1 cellular context compared by ENCODE assay signal in the genomic region with DNA sequence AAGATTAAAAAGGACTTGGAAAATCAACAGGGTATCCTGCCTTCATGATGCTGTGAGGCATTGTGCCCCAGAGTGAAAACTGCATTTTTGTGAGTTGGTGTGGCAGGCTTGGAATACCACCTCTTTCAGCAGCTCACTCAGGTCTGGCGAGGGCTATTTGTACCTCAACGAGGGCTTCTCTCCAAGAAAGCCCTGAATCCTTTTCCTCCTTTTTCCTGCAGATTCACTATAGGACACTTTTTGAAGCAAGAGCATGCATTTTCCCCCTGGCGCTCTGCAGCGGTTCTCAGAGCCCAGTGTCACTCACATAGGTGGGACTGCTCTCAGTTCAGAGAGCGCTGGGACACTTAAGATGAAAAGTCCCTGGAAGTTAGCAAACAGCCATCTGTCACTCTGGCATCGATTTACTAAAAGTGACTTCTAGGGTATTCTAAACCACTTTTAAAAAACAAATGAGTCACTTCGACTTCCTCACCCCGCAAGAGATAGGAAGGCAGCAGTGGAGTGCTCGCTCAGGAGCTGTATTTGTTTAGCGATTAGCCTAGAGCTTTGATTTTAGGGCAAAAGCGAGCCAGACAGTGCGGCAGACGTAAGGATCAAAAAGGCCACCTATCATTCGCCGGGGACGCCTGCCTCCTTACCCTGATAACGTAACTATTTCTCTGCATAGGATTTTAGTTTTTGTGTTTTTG.
TF ChIP-seq lines count a peak whose summit lies in the region.

No MANE protein-coding gene starts in this region.

TF ChIP-seq in HepG2, 621 proteins besides CTCF, POLR2A, EP300 and RAD21 (continued from another document and continues in another):
- TF ChIP-seq, protein P1, sequence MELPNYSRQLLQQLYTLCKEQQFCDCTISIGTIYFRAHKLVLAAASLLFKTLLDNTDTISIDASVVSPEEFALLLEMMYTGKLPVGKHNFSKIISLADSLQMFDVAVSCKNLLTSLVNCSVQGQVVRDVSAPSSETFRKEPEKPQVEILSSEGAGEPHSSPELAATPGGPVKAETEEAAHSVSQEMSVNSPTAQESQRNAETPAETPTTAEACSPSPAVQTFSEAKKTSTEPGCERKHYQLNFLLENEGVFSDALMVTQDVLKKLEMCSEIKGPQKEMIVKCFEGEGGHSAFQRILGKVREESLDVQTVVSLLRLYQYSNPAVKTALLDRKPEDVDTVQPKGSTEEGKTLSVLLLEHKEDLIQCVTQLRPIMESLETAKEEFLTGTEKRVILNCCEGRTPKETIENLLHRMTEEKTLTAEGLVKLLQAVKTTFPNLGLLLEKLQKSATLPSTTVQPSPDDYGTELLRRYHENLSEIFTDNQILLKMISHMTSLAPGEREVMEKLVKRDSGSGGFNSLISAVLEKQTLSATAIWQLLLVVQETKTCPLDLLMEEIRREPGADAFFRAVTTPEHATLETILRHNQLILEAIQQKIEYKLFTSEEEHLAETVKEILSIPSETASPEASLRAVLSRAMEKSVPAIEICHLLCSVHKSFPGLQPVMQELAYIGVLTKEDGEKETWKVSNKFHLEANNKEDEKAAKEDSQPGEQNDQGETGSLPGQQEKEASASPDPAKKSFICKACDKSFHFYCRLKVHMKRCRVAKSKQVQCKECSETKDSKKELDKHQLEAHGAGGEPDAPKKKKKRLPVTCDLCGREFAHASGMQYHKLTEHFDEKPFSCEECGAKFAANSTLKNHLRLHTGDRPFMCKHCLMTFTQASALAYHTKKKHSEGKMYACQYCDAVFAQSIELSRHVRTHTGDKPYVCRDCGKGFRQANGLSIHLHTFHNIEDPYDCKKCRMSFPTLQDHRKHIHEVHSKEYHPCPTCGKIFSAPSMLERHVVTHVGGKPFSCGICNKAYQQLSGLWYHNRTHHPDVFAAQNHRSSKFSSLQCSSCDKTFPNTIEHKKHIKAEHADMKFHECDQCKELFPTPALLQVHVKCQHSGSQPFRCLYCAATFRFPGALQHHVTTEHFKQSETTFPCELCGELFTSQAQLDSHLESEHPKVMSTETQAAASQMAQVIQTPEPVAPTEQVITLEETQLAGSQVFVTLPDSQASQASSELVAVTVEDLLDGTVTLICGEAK (IDR thresholded peaks at IDR 0.05), result no peak
- TF ChIP-seq, protein P1 (CRISPR knock-in tag; IDR thresholded peaks at IDR 0.05), result no peak; the same call in 1 of the 2 replicates
- 0 out of 2 replicates have a peak, but pooled peaks have one; percentile 21 for TF ChIP-seq MYC (CRISPR knock-in tag; IDR thresholded peaks at IDR 0.05; ENCODE audit: borderline replicate concordance)
- peak; percentile 57; the same call in 1 of the 2 replicates for TF ChIP-seq ARNTL (CRISPR knock-in tag; IDR thresholded peaks at IDR 0.05)
- no peak for TF ChIP-seq JARID2 (CRISPR knock-in tag; IDR thresholded peaks at IDR 0.05; ENCODE audit: insufficient replicate concordance)
- TF ChIP-seq ZFP82 (CRISPR knock-in tag; IDR thresholded peaks at IDR 0.05; ENCODE audit: borderline replicate concordance), result no peak
- TF ChIP-seq, protein P2, sequence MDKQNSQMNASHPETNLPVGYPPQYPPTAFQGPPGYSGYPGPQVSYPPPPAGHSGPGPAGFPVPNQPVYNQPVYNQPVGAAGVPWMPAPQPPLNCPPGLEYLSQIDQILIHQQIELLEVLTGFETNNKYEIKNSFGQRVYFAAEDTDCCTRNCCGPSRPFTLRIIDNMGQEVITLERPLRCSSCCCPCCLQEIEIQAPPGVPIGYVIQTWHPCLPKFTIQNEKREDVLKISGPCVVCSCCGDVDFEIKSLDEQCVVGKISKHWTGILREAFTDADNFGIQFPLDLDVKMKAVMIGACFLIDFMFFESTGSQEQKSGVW (CRISPR knock-in tag; IDR thresholded peaks at IDR 0.05; ENCODE audit: borderline replicate concordance), result no peak
- TF ChIP-seq ZNF431 (CRISPR knock-in tag; IDR thresholded peaks at IDR 0.05; ENCODE audit: borderline replicate concordance, low read depth), result peak; percentile 58; the same call in 1 of the 2 replicates
- TF ChIP-seq CBX1 (IDR thresholded peaks at IDR 0.05; ENCODE audit: low read depth), result no peak
- TF ChIP-seq, protein P3, sequence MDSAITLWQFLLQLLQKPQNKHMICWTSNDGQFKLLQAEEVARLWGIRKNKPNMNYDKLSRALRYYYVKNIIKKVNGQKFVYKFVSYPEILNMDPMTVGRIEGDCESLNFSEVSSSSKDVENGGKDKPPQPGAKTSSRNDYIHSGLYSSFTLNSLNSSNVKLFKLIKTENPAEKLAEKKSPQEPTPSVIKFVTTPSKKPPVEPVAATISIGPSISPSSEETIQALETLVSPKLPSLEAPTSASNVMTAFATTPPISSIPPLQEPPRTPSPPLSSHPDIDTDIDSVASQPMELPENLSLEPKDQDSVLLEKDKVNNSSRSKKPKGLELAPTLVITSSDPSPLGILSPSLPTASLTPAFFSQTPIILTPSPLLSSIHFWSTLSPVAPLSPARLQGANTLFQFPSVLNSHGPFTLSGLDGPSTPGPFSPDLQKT (CRISPR knock-in tag; IDR thresholded peaks at IDR 0.05; ENCODE audit: borderline replicate concordance), result no peak
- TF ChIP-seq ZNF558 (CRISPR knock-in tag; IDR thresholded peaks at IDR 0.05; ENCODE audit: borderline replicate concordance), result no peak
- TF ChIP-seq GZF1 (CRISPR knock-in tag; IDR thresholded peaks at IDR 0.05), result no peak
- TF ChIP-seq KDM3A (CRISPR knock-in tag; IDR thresholded peaks at IDR 0.05; ENCODE audit: low read depth), result peak; percentile 66; the same call in 1 of the 2 replicates
- TF ChIP-seq, protein P4, sequence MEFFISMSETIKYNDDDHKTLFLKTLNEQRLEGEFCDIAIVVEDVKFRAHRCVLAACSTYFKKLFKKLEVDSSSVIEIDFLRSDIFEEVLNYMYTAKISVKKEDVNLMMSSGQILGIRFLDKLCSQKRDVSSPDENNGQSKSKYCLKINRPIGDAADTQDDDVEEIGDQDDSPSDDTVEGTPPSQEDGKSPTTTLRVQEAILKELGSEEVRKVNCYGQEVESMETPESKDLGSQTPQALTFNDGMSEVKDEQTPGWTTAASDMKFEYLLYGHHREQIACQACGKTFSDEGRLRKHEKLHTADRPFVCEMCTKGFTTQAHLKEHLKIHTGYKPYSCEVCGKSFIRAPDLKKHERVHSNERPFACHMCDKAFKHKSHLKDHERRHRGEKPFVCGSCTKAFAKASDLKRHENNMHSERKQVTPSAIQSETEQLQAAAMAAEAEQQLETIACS (CRISPR knock-in tag; IDR thresholded peaks at IDR 0.05), result no peak
- TF ChIP-seq, protein P5, sequence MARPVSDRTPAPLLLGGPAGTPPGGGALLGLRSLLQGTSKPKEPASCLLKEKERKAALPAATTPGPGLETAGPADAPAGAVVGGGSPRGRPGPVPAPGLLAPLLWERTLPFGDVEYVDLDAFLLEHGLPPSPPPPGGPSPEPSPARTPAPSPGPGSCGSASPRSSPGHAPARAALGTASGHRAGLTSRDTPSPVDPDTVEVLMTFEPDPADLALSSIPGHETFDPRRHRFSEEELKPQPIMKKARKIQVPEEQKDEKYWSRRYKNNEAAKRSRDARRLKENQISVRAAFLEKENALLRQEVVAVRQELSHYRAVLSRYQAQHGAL (CRISPR knock-in tag; IDR thresholded peaks at IDR 0.05; ENCODE audit: not compliant biosample characterization), result no peak
- peak; percentile 64 for TF ChIP-seq HNF4A (CRISPR knock-in tag; IDR thresholded peaks at IDR 0.05)
- no peak for TF ChIP-seq RFX3 (CRISPR knock-in tag; IDR thresholded peaks at IDR 0.05)
- no peak for TF ChIP-seq ZNF460 (CRISPR knock-in tag; IDR thresholded peaks at IDR 0.05; ENCODE audit: borderline replicate concordance)
- no peak for TF ChIP-seq KLF13 (CRISPR knock-in tag; IDR thresholded peaks at IDR 0.05)
- peak; percentile 88 for TF ChIP-seq SOX5 (CRISPR knock-in tag; IDR thresholded peaks at IDR 0.05; ENCODE audit: borderline replicate concordance)
- no peak for TF ChIP-seq ZNF333 (CRISPR knock-in tag; IDR thresholded peaks at IDR 0.05; ENCODE audit: borderline replicate concordance)
- TF ChIP-seq PHF8 (CRISPR knock-in tag; IDR thresholded peaks at IDR 0.05), result no peak
- no peak for TF ChIP-seq NRL (CRISPR knock-in tag; IDR thresholded peaks at IDR 0.05; ENCODE audit: borderline replicate concordance)
- no peak for TF ChIP-seq ZNF7 (CRISPR knock-in tag; IDR thresholded peaks at IDR 0.05)
- TF ChIP-seq, protein P6, sequence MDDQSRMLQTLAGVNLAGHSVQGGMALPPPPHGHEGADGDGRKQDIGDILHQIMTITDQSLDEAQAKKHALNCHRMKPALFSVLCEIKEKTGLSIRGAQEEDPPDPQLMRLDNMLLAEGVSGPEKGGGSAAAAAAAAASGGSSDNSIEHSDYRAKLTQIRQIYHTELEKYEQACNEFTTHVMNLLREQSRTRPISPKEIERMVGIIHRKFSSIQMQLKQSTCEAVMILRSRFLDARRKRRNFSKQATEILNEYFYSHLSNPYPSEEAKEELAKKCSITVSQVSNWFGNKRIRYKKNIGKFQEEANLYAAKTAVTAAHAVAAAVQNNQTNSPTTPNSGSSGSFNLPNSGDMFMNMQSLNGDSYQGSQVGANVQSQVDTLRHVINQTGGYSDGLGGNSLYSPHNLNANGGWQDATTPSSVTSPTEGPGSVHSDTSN (CRISPR knock-in tag; IDR thresholded peaks at IDR 0.05; ENCODE audit: borderline replicate concordance), result no peak
- TF ChIP-seq ZMYM2 (CRISPR knock-in tag; IDR thresholded peaks at IDR 0.05), result no peak
- TF ChIP-seq, protein P7, sequence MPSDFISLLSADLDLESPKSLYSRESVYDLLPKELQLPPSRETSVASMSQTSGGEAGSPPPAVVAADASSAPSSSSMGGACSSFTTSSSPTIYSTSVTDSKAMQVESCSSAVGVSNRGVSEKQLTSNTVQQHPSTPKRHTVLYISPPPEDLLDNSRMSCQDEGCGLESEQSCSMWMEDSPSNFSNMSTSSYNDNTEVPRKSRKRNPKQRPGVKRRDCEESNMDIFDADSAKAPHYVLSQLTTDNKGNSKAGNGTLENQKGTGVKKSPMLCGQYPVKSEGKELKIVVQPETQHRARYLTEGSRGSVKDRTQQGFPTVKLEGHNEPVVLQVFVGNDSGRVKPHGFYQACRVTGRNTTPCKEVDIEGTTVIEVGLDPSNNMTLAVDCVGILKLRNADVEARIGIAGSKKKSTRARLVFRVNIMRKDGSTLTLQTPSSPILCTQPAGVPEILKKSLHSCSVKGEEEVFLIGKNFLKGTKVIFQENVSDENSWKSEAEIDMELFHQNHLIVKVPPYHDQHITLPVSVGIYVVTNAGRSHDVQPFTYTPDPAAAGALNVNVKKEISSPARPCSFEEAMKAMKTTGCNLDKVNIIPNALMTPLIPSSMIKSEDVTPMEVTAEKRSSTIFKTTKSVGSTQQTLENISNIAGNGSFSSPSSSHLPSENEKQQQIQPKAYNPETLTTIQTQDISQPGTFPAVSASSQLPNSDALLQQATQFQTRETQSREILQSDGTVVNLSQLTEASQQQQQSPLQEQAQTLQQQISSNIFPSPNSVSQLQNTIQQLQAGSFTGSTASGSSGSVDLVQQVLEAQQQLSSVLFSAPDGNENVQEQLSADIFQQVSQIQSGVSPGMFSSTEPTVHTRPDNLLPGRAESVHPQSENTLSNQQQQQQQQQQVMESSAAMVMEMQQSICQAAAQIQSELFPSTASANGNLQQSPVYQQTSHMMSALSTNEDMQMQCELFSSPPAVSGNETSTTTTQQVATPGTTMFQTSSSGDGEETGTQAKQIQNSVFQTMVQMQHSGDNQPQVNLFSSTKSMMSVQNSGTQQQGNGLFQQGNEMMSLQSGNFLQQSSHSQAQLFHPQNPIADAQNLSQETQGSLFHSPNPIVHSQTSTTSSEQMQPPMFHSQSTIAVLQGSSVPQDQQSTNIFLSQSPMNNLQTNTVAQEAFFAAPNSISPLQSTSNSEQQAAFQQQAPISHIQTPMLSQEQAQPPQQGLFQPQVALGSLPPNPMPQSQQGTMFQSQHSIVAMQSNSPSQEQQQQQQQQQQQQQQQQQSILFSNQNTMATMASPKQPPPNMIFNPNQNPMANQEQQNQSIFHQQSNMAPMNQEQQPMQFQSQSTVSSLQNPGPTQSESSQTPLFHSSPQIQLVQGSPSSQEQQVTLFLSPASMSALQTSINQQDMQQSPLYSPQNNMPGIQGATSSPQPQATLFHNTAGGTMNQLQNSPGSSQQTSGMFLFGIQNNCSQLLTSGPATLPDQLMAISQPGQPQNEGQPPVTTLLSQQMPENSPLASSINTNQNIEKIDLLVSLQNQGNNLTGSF (CRISPR knock-in tag; IDR thresholded peaks at IDR 0.05), result no peak
- peak; percentile 96; the same call in 1 of the 2 replicates for TF ChIP-seq GATA4 (IDR thresholded peaks at IDR 0.05; ENCODE audit: borderline replicate concordance, low read depth)
- TF ChIP-seq ZNF264 (CRISPR knock-in tag; IDR thresholded peaks at IDR 0.05), result no peak; the same call in 1 of the 2 replicates
- TF ChIP-seq HOXA7 (CRISPR knock-in tag; IDR thresholded peaks at IDR 0.05), result no peak
- TF ChIP-seq ZNF484 (CRISPR knock-in tag; IDR thresholded peaks at IDR 0.05; ENCODE audit: borderline replicate concordance, low read depth), result no peak
- no peak for TF ChIP-seq ZNF20 (CRISPR knock-in tag; IDR thresholded peaks at IDR 0.05)
- TF ChIP-seq SAFB2 (CRISPR knock-in tag; IDR thresholded peaks at IDR 0.05; ENCODE audit: borderline replicate concordance, low read depth), result no peak
- TF ChIP-seq RARA (CRISPR knock-in tag; IDR thresholded peaks at IDR 0.05), result peak; percentile 95
- TF ChIP-seq, protein P8, sequence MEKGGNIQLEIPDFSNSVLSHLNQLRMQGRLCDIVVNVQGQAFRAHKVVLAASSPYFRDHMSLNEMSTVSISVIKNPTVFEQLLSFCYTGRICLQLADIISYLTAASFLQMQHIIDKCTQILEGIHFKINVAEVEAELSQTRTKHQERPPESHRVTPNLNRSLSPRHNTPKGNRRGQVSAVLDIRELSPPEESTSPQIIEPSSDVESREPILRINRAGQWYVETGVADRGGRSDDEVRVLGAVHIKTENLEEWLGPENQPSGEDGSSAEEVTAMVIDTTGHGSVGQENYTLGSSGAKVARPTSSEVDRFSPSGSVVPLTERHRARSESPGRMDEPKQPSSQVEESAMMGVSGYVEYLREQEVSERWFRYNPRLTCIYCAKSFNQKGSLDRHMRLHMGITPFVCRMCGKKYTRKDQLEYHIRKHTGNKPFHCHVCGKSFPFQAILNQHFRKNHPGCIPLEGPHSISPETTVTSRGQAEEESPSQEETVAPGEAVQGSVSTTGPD (CRISPR knock-in tag; IDR thresholded peaks at IDR 0.05), result peak; percentile 18; the same call in 1 of the 2 replicates
